Comparison of ENCODE assay signal across 10 cellular contexts in genomic region chr18:74063023-74063422, GRCh38.
DNase-seq lines count a peak whose midpoint lies in the region; ATAC-seq and TF ChIP-seq lines count a peak whose summit lies in the region.
"Had no signal": no experiment of that assay in that cellular context is flagged by ENCODE, and none has a peak within 500 bp of the region (broad histone marks: within the 10 kb centered on the region; RNA-seq: fewer than 3 reads in every experiment).

No MANE protein-coding gene starts in this region.

- no peaks in the 10 kb centered on the region for H3K9me3 ChIP-seq in neural progenitor cell (ENCODE audit: low read depth)
- H3K9me3 ChIP-seq: HAP-1 had no signal

- no peak for DNase-seq in HFFc6
- peak; percentile 60 for DNase-seq in NOMO-1 treated with DMSO at 0.1 percent for 48 hours (lab: John Stamatoyannopoulos, UW; ENCODE audit: unreplicated experiment)
- DNase-seq in neural progenitor cell (ENCODE audit: low spot score), result no peak
- DNase-seq in progenitor cell of endocrine pancreas (ENCODE audit: low spot score, unreplicated experiment), result no peak
- DNase-seq in left ventricle myocardium superior, result no peak
- no peak for DNase-seq in D341Med (ENCODE audit: low spot score)

- H3K27me3 Mint-ChIP-seq in HFFc6 (ENCODE audit: insufficient read depth) (peaks cover 35% of the 10 kb centered on the region), neural progenitor cell (ENCODE audit: insufficient read depth, low read depth) (peaks cover 4% of the 10 kb centered on the region), progenitor cell of endocrine pancreas (peaks cover 3% of the 10 kb centered on the region)
- H3K27me3 Mint-ChIP-seq: brain had no signal

- H3K4me3 Mint-ChIP-seq in HFFc6, result no peak overlapping the region
- no peak overlapping the region for H3K4me3 Mint-ChIP-seq in neural progenitor cell
- no peak overlapping the region for H3K4me3 Mint-ChIP-seq in progenitor cell of endocrine pancreas (ENCODE audit: low read depth)
- H3K4me3 Mint-ChIP-seq: brain had no signal

- H3K36me3 ChIP-seq in neural progenitor cell, result no peaks in the 10 kb centered on the region
- H3K36me3 ChIP-seq: HAP-1 had no signal

- ATAC-seq in GM18868 (IDR thresholded peaks at IDR 0.05; ENCODE audit: unreplicated experiment) (peak; percentile 84), left ventricle myocardium superior (no peak)
- ATAC-seq: left lobe of liver had no signal

- no peaks in the 10 kb centered on the region for H3K4me1 ChIP-seq in neural progenitor cell
- H3K4me1 ChIP-seq: HAP-1 had no signal

- no peak overlapping the region for H2AFZ ChIP-seq in neural progenitor cell (replicated peaks)

- no peaks in the 10 kb centered on the region for H4K20me1 ChIP-seq in neural progenitor cell (ENCODE audit: low read depth)

- H3K27ac Mint-ChIP-seq in HFFc6 (no peak overlapping the region), neural progenitor cell (no peak overlapping the region), progenitor cell of endocrine pancreas (no peak overlapping the region)
- H3K27ac Mint-ChIP-seq: brain had no signal

- no peaks in the 10 kb centered on the region for H3K36me3 Mint-ChIP-seq in HFFc6 (ENCODE audit: low read depth)
- H3K36me3 Mint-ChIP-seq in neural progenitor cell, result no peaks in the 10 kb centered on the region
- no peaks in the 10 kb centered on the region for H3K36me3 Mint-ChIP-seq in progenitor cell of endocrine pancreas (ENCODE audit: insufficient read depth)
- H3K36me3 Mint-ChIP-seq: brain had no signal

- TF ChIP-seq CTCF in HFFc6 (IDR thresholded peaks at IDR 0.05) (peak; percentile 20; the same call in 1 of the 2 replicates), neural progenitor cell (IDR thresholded peaks at IDR 0.05) (peak; percentile 18), progenitor cell of endocrine pancreas (IDR thresholded peaks at IDR 0.05; ENCODE audit: unreplicated experiment) (no peak)

- no peaks in the 10 kb centered on the region for H3K79me2 ChIP-seq in neural progenitor cell (ENCODE audit: low read depth)

- H3K27ac ChIP-seq in neural progenitor cell, result no peak overlapping the region

- H3K9ac ChIP-seq in neural progenitor cell, result no peak overlapping the region

- no peaks in the 10 kb centered on the region for H3K27me3 ChIP-seq in neural progenitor cell

- no peak overlapping the region for H3K4me2 ChIP-seq in neural progenitor cell

- no peak overlapping the region for H3K4me3 ChIP-seq in neural progenitor cell
- H3K4me3 ChIP-seq: HAP-1 had no signal

- no peaks in the 10 kb centered on the region for H3F3A ChIP-seq in neural progenitor cell (ENCODE audit: low read depth)

- H3K9me3 Mint-ChIP-seq in HFFc6, result no peaks in the 10 kb centered on the region
- H3K9me3 Mint-ChIP-seq in neural progenitor cell, result no peaks in the 10 kb centered on the region
- no peaks in the 10 kb centered on the region for H3K9me3 Mint-ChIP-seq in progenitor cell of endocrine pancreas (ENCODE audit: low read depth)

- intact Hi-C loops in left ventricle myocardium superior (cut with micrococcal nuclease), result no loop called here

- no peaks in the 10 kb centered on the region for H3K4me1 Mint-ChIP-seq in HFFc6 (ENCODE audit: low read depth)
- H3K4me1 Mint-ChIP-seq in neural progenitor cell, result no peaks in the 10 kb centered on the region
- peaks cover 22% of the 10 kb centered on the region for H3K4me1 Mint-ChIP-seq in progenitor cell of endocrine pancreas (ENCODE audit: low read depth)
